ENCODE assay signal across 1 cellular context in genomic region chr17:8186787-8187516, GRCh38.
TF ChIP-seq lines count a peak whose summit lies in the region.

No MANE protein-coding gene starts in this region.

TF ChIP-seq in WTC11, 78 proteins besides CTCF, POLR2A, EP300 and RAD21 (continued from another document):
- peak; percentile 46; the same call in 1 of the 2 replicates for TF ChIP-seq ZBTB43 (CRISPR knock-in tag; IDR thresholded peaks at IDR 0.05)
- TF ChIP-seq MYBL2 (CRISPR knock-in tag; IDR thresholded peaks at IDR 0.05), result no peak
- peak; percentile 66 for TF ChIP-seq CREM (CRISPR knock-in tag; IDR thresholded peaks at IDR 0.05)
- 0 out of 2 replicates have a peak, but pooled peaks have one; percentile 45 for TF ChIP-seq NR1H2 (CRISPR knock-in tag; IDR thresholded peaks at IDR 0.05)
- peak; percentile 8; the same call in 1 of the 2 replicates for TF ChIP-seq PRDM15 (CRISPR knock-in tag; IDR thresholded peaks at IDR 0.05)
- peak; percentile 70; the same call in 1 of the 2 replicates for TF ChIP-seq ESRRA (CRISPR knock-in tag; IDR thresholded peaks at IDR 0.05; ENCODE audit: borderline replicate concordance)
- peak; percentile 58; the same call in 1 of the 2 replicates for TF ChIP-seq FOXK1 (CRISPR knock-in tag; IDR thresholded peaks at IDR 0.05)
- no peak for TF ChIP-seq E2F1 (CRISPR knock-in tag; IDR thresholded peaks at IDR 0.05)
- TF ChIP-seq JUN (CRISPR knock-in tag; IDR thresholded peaks at IDR 0.05), result peak; percentile 72; the same call in 1 of the 2 replicates
- peak; percentile 68; the same call in 1 of the 2 replicates for TF ChIP-seq ETV6 (CRISPR knock-in tag; IDR thresholded peaks at IDR 0.05)
- TF ChIP-seq PRRX2 (CRISPR knock-in tag; IDR thresholded peaks at IDR 0.05), result 0 out of 2 replicates have a peak, but pooled peaks have one; percentile 69
- peak; percentile 72; the same call in 1 of the 2 replicates for TF ChIP-seq SMAD3 (CRISPR knock-in tag; IDR thresholded peaks at IDR 0.05; ENCODE audit: borderline replicate concordance)
- no peak for TF ChIP-seq RELA (CRISPR knock-in tag; IDR thresholded peaks at IDR 0.05; ENCODE audit: borderline replicate concordance)
- TF ChIP-seq FOXP4 (CRISPR knock-in tag; IDR thresholded peaks at IDR 0.05), result peak; percentile 84
- TF ChIP-seq TEAD1 (CRISPR knock-in tag; IDR thresholded peaks at IDR 0.05), result peak; percentile 38; the same call in 1 of the 2 replicates
- TF ChIP-seq FOXP1 (CRISPR knock-in tag; IDR thresholded peaks at IDR 0.05; ENCODE audit: borderline replicate concordance), result no peak
- peak; percentile 9; the same call in 1 of the 2 replicates for TF ChIP-seq MAX (CRISPR knock-in tag; IDR thresholded peaks at IDR 0.05)
- 0 out of 2 replicates have a peak, but pooled peaks have one; percentile 19 for TF ChIP-seq HMGXB4 (CRISPR knock-in tag; IDR thresholded peaks at IDR 0.05)
- TF ChIP-seq TP53 (CRISPR knock-in tag; IDR thresholded peaks at IDR 0.05), result 0 out of 2 replicates have a peak, but pooled peaks have one; percentile 54
- TF ChIP-seq USF1 (CRISPR knock-in tag; IDR thresholded peaks at IDR 0.05), result no peak
- no peak for TF ChIP-seq NFYB (CRISPR knock-in tag; conservative IDR thresholded peaks at IDR 0.05; ENCODE audit: low read depth)
- TF ChIP-seq ZNF121 (CRISPR knock-in tag; IDR thresholded peaks at IDR 0.05), result no peak
- 0 out of 2 replicates have a peak, but pooled peaks have one; percentile 3 for TF ChIP-seq ZSCAN18 (CRISPR knock-in tag; IDR thresholded peaks at IDR 0.05)
- 0 out of 2 replicates have a peak, but pooled peaks have one; percentile 75 for TF ChIP-seq ZNF281 (CRISPR knock-in tag; IDR thresholded peaks at IDR 0.05)
- peak; percentile 42 for TF ChIP-seq SP1 (CRISPR knock-in tag; conservative IDR thresholded peaks at IDR 0.05)
- TF ChIP-seq ARID4B (CRISPR knock-in tag; IDR thresholded peaks at IDR 0.05; ENCODE audit: borderline replicate concordance), result peak; percentile 68
- no peak for TF ChIP-seq GRHL2 (CRISPR knock-in tag; IDR thresholded peaks at IDR 0.05; ENCODE audit: insufficient replicate concordance, severe bottlenecking)
- no peak for TF ChIP-seq ATF1 (CRISPR knock-in tag; IDR thresholded peaks at IDR 0.05)
- no peak for TF ChIP-seq FOXJ3 (CRISPR knock-in tag; IDR thresholded peaks at IDR 0.05; ENCODE audit: borderline replicate concordance)
